Comparison of ENCODE assay signal across 10 cellular contexts in genomic region chr19:16400911-16401675, GRCh38.
DNase-seq lines count a peak whose midpoint lies in the region; ATAC-seq and TF ChIP-seq lines count a peak whose summit lies in the region.
"Had no signal": no experiment of that assay in that cellular context is flagged by ENCODE, and none has a peak within 500 bp of the region (broad histone marks: within the 10 kb centered on the region; RNA-seq: fewer than 3 reads in every experiment).

No MANE protein-coding gene starts in this region.

- H3K9me3 ChIP-seq in gastroesophageal sphincter, result no peaks in the 10 kb centered on the region
- H3K9me3 ChIP-seq: Peyer's patch had no signal

- peaks cover 0 to 79% of the 10 kb centered on the region in 2 donors for H3K36me3 ChIP-seq in gastroesophageal sphincter

- 70 to 80% methylated on average over 9 to 24 of the region's 30 CpGs for WGBS in gastroesophageal sphincter (ENCODE audit: low coverage in 1 of 2), 2 donors

- ATAC-seq in gastroesophageal sphincter, result no peak
- no peak for ATAC-seq in HG03521 (IDR thresholded peaks at IDR 0.05; ENCODE audit: unreplicated experiment)
- ATAC-seq in HG03175 (IDR thresholded peaks at IDR 0.05; ENCODE audit: unreplicated experiment), result no peak

- H3K4me3 ChIP-seq in gastroesophageal sphincter (no peak overlapping the region), skin epidermis (no peak overlapping the region)
- H3K4me3 ChIP-seq: Peyer's patch had no signal

- no peaks in the 10 kb centered on the region for H3K27me3 ChIP-seq in gastroesophageal sphincter
- H3K27me3 ChIP-seq: Peyer's patch had no signal

- TF ChIP-seq EP300 in gastroesophageal sphincter (IDR thresholded peaks at IDR 0.05), result no peak

- CTCF ChIA-PET in RWPE1 (lab: Yijun Ruan, JAX), result interaction anchor here (0.7 to 0.9 kb wide), 2 partner anchors 9 to 15 kb away, joined by 3 read pairs; no protein-coding TSS in a partner anchor

- POLR2A ChIA-PET in RWPE1 (lab: Yijun Ruan, JAX; ENCODE audit: low non-redundant PET), result no interaction called here

- peak overlapping the region; percentile 5; the same call in 1 of the 2 replicates for H3K27ac ChIP-seq in RWPE1
- peak overlapping the region in 3 of 4 donors; percentile 42 to 77 (median 49) for H3K27ac ChIP-seq in gastroesophageal sphincter
- peak overlapping the region in 13 of 21 experiments; percentile 5 to 90 (median 71) for H3K27ac ChIP-seq in skin epidermis
- H3K27ac ChIP-seq: Peyer's patch had no signal

- TF ChIP-seq CTCF in RWPE1 (conservative IDR thresholded peaks at IDR 0.05; ENCODE audit: low read depth) (no peak), gastroesophageal sphincter (IDR thresholded peaks at IDR 0.05) (no peak)

- peak in 10 of 14 donors; percentile 30 to 84 (median 62) for DNase-seq in C1 segment of cervical spinal cord (lab: John Stamatoyannopoulos, UW)
- DNase-seq in RWPE1 (ENCODE audit: low spot score), result no peak
- no peak for DNase-seq in HUDEP-2 (lab: John Stamatoyannopoulos, UW; ENCODE audit: unreplicated experiment in 76 of 76)
- DNase-seq in H4 (ENCODE audit: low spot score), result no peak
- DNase-seq: NCI-H2029 had no signal

- H3K4me1 ChIP-seq in gastroesophageal sphincter, result peaks cover 0 to 39% (median 7%) of the 10 kb centered on the region in 3 donors

- TF ChIP-seq POLR2A in gastroesophageal sphincter (IDR thresholded peaks at IDR 0.05), result no peak

Comparison
In these comparisons a context has a peak if more than half of its experiments do, and no peak if none do; other contexts are left out.
1. DNase-seq: peak in C1 segment of cervical spinal cord (10 of 14); none in RWPE1 (single experiment), HUDEP-2 (0 of 76) and H4 (single experiment).
2. H3K27ac ChIP-seq: peak in every context shown above with its lines; median percentile 71 in skin epidermis; 49 in gastroesophageal sphincter; 5 in RWPE1.